Comparison of ENCODE assay signal across 12 cellular contexts in the genomic region with DNA sequence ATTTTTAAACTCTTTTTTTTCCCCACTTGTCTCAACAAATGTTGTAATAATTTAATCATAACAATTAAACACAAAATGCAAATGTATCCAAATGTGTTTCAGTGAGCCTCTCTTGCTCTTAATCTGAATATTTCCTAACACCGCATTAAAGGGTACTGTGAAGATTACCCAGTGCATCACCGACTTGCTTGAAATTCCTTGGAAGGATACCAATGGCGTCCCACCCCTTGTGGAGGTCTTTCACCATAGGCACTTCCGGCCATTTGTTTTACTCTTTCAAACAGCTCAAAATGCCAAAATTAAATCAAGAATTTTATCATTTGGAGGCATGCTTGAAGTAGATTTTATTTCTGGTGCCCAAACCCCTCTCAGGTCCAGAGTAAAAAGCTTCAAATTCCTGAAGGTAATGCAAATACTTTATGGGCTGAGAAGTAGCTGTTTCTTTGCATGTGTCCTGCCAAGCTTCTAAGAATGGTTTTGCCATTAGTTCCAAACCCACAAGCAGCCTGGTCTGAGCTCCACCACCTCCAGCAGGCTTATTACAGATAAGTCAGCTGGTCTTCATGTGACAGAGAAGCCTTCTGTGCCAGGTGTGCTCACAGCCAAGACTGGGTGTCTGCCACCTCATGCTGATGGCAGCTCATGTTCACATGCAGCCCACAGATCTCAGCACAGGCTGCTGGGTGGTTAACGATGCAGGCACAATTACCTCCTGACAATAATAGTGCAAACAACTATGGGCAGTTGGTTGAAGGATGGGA. TPM values are rescaled to one million over a fixed set of nuclear protein-coding genes. Genes with fewer than 3 reads are reported as not detected.
DNase-seq lines count a peak whose midpoint lies in the region; ATAC-seq, FAIRE-seq and TF ChIP-seq lines count a peak whose summit lies in the region.
"Had no signal": no experiment of that assay in that cellular context is flagged by ENCODE, and none has a peak within 500 bp of the region (broad histone marks: within the 10 kb centered on the region; RNA-seq: fewer than 3 reads in every experiment).

No MANE protein-coding gene starts in this region.

- H3K4me2 ChIP-seq in IMR-90 (ENCODE audit: low read depth, low read length) (no peak overlapping the region), K562 (ENCODE audit: insufficient read depth, low read length) (no peak overlapping the region)

- TF ChIP-seq POLR2A in IMR-90 (IDR thresholded peaks at IDR 0.05; ENCODE audit: low read depth, low read length), result no peak
- TF ChIP-seq POLR2A in K562 (conservative IDR thresholded peaks at IDR 0.05), result no peak

- no peak overlapping the region for H2BK5ac ChIP-seq in IMR-90 (ENCODE audit: low read depth, low read length, poor library complexity, severe bottlenecking)

- no peak overlapping the region for H2AK9ac ChIP-seq in IMR-90 (replicated peaks; ENCODE audit: low read depth, low read length, poor library complexity)

- TF ChIP-seq RAD21 in IMR-90 (IDR thresholded peaks at IDR 0.05; ENCODE audit: low read length) (no peak), K562 (CRISPR knock-in tag; conservative IDR thresholded peaks at IDR 0.05 in 1 of 2, IDR thresholded peaks at IDR 0.05 in 1 of 2) (no peak)

- H3K56ac ChIP-seq in IMR-90 (ENCODE audit: extremely low read depth, insufficient read depth, low read length), result no peak overlapping the region

- no TSS peak for BruUV-seq in IMR-90 (replicated peaks; lab: Mats Ljungman, UMichigan)
- no TSS peak for BruUV-seq in K562 (replicated peaks; lab: Mats Ljungman, UMichigan)

- TF ChIP-seq CTCF in AG09309 (IDR thresholded peaks at IDR 0.05; ENCODE audit: control insufficient read depth, insufficient read depth, low read depth, low read length, missing control alignments) (no peak), IMR-90 (conservative IDR thresholded peaks at IDR 0.05; ENCODE audit: low read depth, low read length) (no peak), K562 (IDR thresholded peaks at IDR 0.05 in 2 of 3, conservative IDR thresholded peaks at IDR 0.05 in 1 of 3; ENCODE audit: insufficient read depth in 2 of 3, low read depth in 1 of 3, low read length in 3 of 3) (no peak)

- no peak overlapping the region for H3K27ac ChIP-seq in IMR-90 (ENCODE audit: insufficient read depth, low read length)
- no peak overlapping the region for H3K27ac ChIP-seq in K562 (ENCODE audit: extremely low read depth, low read depth, low read length)

- H2BK15ac ChIP-seq in IMR-90 (ENCODE audit: low read depth, low read length), result no peak overlapping the region

- no peaks in the 10 kb centered on the region for H3K9me1 ChIP-seq in IMR-90 (ENCODE audit: insufficient read depth, low read length)
- H3K9me1 ChIP-seq in K562 (ENCODE audit: control insufficient read depth, insufficient read depth, low read length), result no peaks in the 10 kb centered on the region

- H3K4me1 ChIP-seq in IMR-90 (ENCODE audit: control insufficient read depth, insufficient read depth, low read length) (no peaks in the 10 kb centered on the region; the same call in 1 of the 2 replicates), K562 (replicated peaks in 1 of 2; ENCODE audit: control insufficient read depth in 2 of 2, insufficient read depth in 2 of 2, low read length in 2 of 2) (peaks cover 0 to 10% of the 10 kb centered on the region in 2 experiments; a peak in 3 of 5 replicates)

- no peak overlapping the region for H4K5ac ChIP-seq in IMR-90 (ENCODE audit: low read depth, low read length)

- H3K14ac ChIP-seq in IMR-90 (replicated peaks; ENCODE audit: low read depth, low read length), result no peak overlapping the region

- FAIRE-seq in K562 (lab: Jason Lieb, UNC), result no peak

- H4K20me1 ChIP-seq in IMR-90 (ENCODE audit: insufficient read depth, low read length) (no peaks in the 10 kb centered on the region), K562 (replicated peaks; ENCODE audit: control insufficient read depth, insufficient read depth, low read length) (no peaks in the 10 kb centered on the region)

- H3K9me3 ChIP-seq in IMR-90 (ENCODE audit: control insufficient read depth, insufficient read depth, low read length) (no peaks in the 10 kb centered on the region), K562 (replicated peaks; ENCODE audit: control insufficient read depth, insufficient read depth, low read depth, low read length) (no peaks in the 10 kb centered on the region)

- DNase-seq in AG09309 (ENCODE audit: low read depth) (peak; percentile 70), IMR-90 (peak; percentile 39), K562 (ENCODE audit: extremely low read depth in 1 of 4, low spot score in 3 of 4) (no peak), left kidney (ENCODE audit: low read depth, low spot score) (peak; percentile 36)
- DNase-seq: activated CD4-positive, alpha-beta T cell treated with anti-CD3 and anti-CD28 coated beads, Interleukin-2, amount 10 ng/mL, durations not matched to agents 24 days and 14 days; CD4-positive, alpha-beta memory T cell; NCI-H1105 treated with DMSO at 0.1 percent for 48 hours; SIG-M5 had no signal

- no peak overlapping the region for H2AK5ac ChIP-seq in IMR-90 (ENCODE audit: low read depth, low read length)

- H3K27me3 ChIP-seq in IMR-90 (ENCODE audit: control insufficient read depth, insufficient read depth, low read length) (no peaks in the 10 kb centered on the region), K562 (ENCODE audit: control insufficient read depth in 2 of 2, insufficient read depth in 2 of 2, low read length in 2 of 2) (no peaks in the 10 kb centered on the region)

- no peak overlapping the region for H4K91ac ChIP-seq in IMR-90 (ENCODE audit: insufficient read depth, low read depth, low read length)

- no peak for TF ChIP-seq EP300 in K562 (IDR thresholded peaks at IDR 0.05; ENCODE audit: low read length)

- H2AFZ ChIP-seq in IMR-90 (replicated peaks; ENCODE audit: low read length, poor library complexity) (no peak overlapping the region), K562 (ENCODE audit: low read depth, low read length) (peak overlapping the region; percentile 36; the same call in 1 of the 2 replicates)

- intact Hi-C loops in IMR-90 (cut with micrococcal nuclease), result no loop called here
- intact Hi-C loops in K562 (cut with micrococcal nuclease), result no loop called here

- H3K4ac ChIP-seq in IMR-90 (ENCODE audit: low read depth, low read length), result no peak overlapping the region

- dilution Hi-C loops in IMR-90 (cut with HindIII; ENCODE audit: low sequenced_read_pairs, unreplicated experiment), result no loop called here

- POLR2A ChIA-PET in IMR-90 (lab: Charles Lee; ENCODE audit: unreplicated experiment), result no interaction called here
- POLR2A ChIA-PET in K562 (lab: Yijun Ruan, JAX), result interaction anchor here (0.6 to 1.3 kb wide), 3 partner anchors 10 to 285 kb away, joined by 3 to 5 read pairs (median 3); no protein-coding TSS in a partner anchor

- in situ Hi-C loops in IMR-90 (cut with MboI; ENCODE audit: low sequenced_read_pairs) (no loop called here), K562 (cut with MboI) (no loop called here)

- H3K79me2 ChIP-seq in K562 (ENCODE audit: control insufficient read depth, insufficient read depth, low read length), result no peaks in the 10 kb centered on the region

- CTCF ChIA-PET in IMR-90 (lab: Yijun Ruan, JAX) (no interaction called here), K562 (lab: Yijun Ruan, JAX; ENCODE audit: low intra/inter-chr PET ratio) (no interaction called here)

- H4K8ac ChIP-seq in IMR-90 (ENCODE audit: low read depth in 2 of 2, low read length in 2 of 2), result no peak overlapping the region

- no peaks in the 10 kb centered on the region for H3K36me3 ChIP-seq in IMR-90 (ENCODE audit: control insufficient read depth, insufficient read depth, low read length)
- H3K36me3 ChIP-seq in K562 (ENCODE audit: control insufficient read depth, insufficient read depth, low read length), result no peaks in the 10 kb centered on the region

- H2BK20ac ChIP-seq in IMR-90 (ENCODE audit: low read depth, low read length), result no peak overlapping the region

- no peak overlapping the region for H3K9ac ChIP-seq in IMR-90 (ENCODE audit: low read depth, low read length)
- H3K9ac ChIP-seq in K562 (ENCODE audit: insufficient read depth in 1 of 2, low read depth in 2 of 2, low read length in 2 of 2), result peak overlapping the region in 1 of 2 experiments; percentile 33; a peak in 1 of 4 replicates

- no CpG with 5 or more reads among the region's 5 CpGs for WGBS in IMR-90 (ENCODE audit: extremely low coverage in 2 of 2, insufficient read length in 1 of 2), 2 experiments
- 74% methylated on average over 5 of the region's 5 CpGs for WGBS in K562 (ENCODE audit: insufficient coverage, low coverage, missing lambda C conversion rate)

- H3K79me1 ChIP-seq in IMR-90 (ENCODE audit: low read depth in 1 of 2, low read length in 2 of 2), result no peaks in the 10 kb centered on the region

- H3K23ac ChIP-seq in IMR-90 (ENCODE audit: low read depth, low read length), result no peak overlapping the region

- ATAC-seq in IMR-90 (ENCODE audit: low read depth), result no peak
- ATAC-seq in K562, result no peak
- no peak for ATAC-seq in HG03460 (IDR thresholded peaks at IDR 0.05; ENCODE audit: unreplicated experiment)
- no peak for ATAC-seq in HG02610 (IDR thresholded peaks at IDR 0.05; ENCODE audit: unreplicated experiment)
- ATAC-seq in GM21825 (IDR thresholded peaks at IDR 0.05; ENCODE audit: unreplicated experiment), result no peak
- no peak for ATAC-seq in GM21528 (IDR thresholded peaks at IDR 0.05; ENCODE audit: low FRiP score, unreplicated experiment)

- no peak overlapping the region for H3K18ac ChIP-seq in IMR-90 (ENCODE audit: low read depth, low read length)

- H3K4me3 ChIP-seq in AG09309 (ENCODE audit: control insufficient read depth, low read depth, low read length) (no peak overlapping the region), IMR-90 (ENCODE audit: insufficient read depth, low read depth, low read length) (no peak overlapping the region), K562 (no peak overlapping the region)

- H2BK120ac ChIP-seq in IMR-90 (ENCODE audit: low read depth, low read length), result no peak overlapping the region

RNA-seq across cellular contexts. Expression of a gene that starts 16.4 kb away (rescaled TPM):
- total RNA-seq in IMR-90 (2012; rRNA removed) (25.6 and 61.9 TPM in 2 replicates), K562 (2014; rRNA removed) (87.5 and 102 TPM in 2 replicates), K562 (2014; rRNA removed; fragmentation: Illumina TruSeq; extraction: Trizol) (158 and 187 TPM in 2 replicates), K562 (2015; rRNA removed; fragmentation: Illumina TruSeq; extraction: Trizol) (87.4 and 99.2 TPM in 2 replicates), K562 (2021) (132 and 147 TPM in 2 replicates)
- polyA plus RNA-seq in IMR-90 (2012; rRNA removed) (17.8 and 23.6 TPM in 2 replicates), K562 (2011; rRNA removed) (112 and 164 TPM in 2 replicates), K562 (2014; fragmentation: Illumina TruSeq; extraction: Trizol) (116 and 128 TPM in 2 replicates), K562 (2014; fragmentation: Nextera tagmentation; extraction: Ambion mirVana) (10 to 100 TPM; 38.1 to 60.2 TPM), K562 (2014; rRNA removed) (84.6 and 94.2 TPM in 2 replicates)
- polyA plus RNA-seq in IMR-90 (2012; cell fraction: cytosol; rRNA removed), result 6.2 and 9.8 TPM in 2 replicates
- polyA plus RNA-seq in IMR-90 (2012; cell fraction: nucleus; rRNA removed; ENCODE audit: low replicate concordance), result 5.4 and 9.6 TPM in 2 replicates
- 29.5 and 81.9 TPM in 2 replicates for total RNA-seq in K562 (2011; cell fraction: chromatin; rRNA removed; ENCODE audit: low replicate concordance)
- 29.0 and 33.4 TPM in 2 replicates for total RNA-seq in K562 (2011; cell fraction: nucleolus; rRNA removed)
- total RNA-seq in K562 (2011; cell fraction: nucleoplasm; rRNA removed), result 63.9 and 138 TPM in 2 replicates
- 57.9 and 68.4 TPM in 2 replicates for polyA plus RNA-seq in K562 (2011; cell fraction: cytosol; rRNA removed)
- 14.0 and 27.3 TPM in 2 replicates for polyA plus RNA-seq in K562 (2011; cell fraction: nucleus; rRNA removed)
- polyA plus RNA-seq in K562 (2012), result 64.5 and 88.2 TPM in 2 replicates
- 147 and 162 TPM in 2 replicates for polyA minus RNA-seq in K562 (2011; rRNA and poly(A)+ RNA removed)
- 62.3 and 75.6 TPM in 2 replicates for polyA minus RNA-seq in K562 (2011; cell fraction: cytosol; rRNA and poly(A)+ RNA removed)
- polyA minus RNA-seq in K562 (2011; cell fraction: nucleus; rRNA and poly(A)+ RNA removed), result 27.5 and 37.5 TPM in 2 replicates

Comparison
In these comparisons a context has a peak if more than half of its experiments do, and no peak if none do; other contexts are left out.
1. DNase-seq: peak in AG09309 (single experiment), IMR-90 (single experiment) and left kidney (single experiment); none in K562 (0 of 4).